Comparison of ENCODE assay signal across 20 cellular contexts in genomic region chr20:57175397-57176010, GRCh38.
A peak's percentile ranks its signal among the peaks of the same experiment; 100 is the strongest.
DNase-seq lines count a peak whose midpoint lies in the region; ATAC-seq and TF ChIP-seq lines count a peak whose summit lies in the region.
"Had no signal": no experiment of that assay in that cellular context is flagged by ENCODE, and none has a peak within 500 bp of the region (broad histone marks: within the 10 kb centered on the region; RNA-seq: fewer than 3 reads in every experiment).

No MANE protein-coding gene starts in this region.

- 79 to 87% (median 83%) methylated on average over 8 of the region's 8 CpGs for WGBS in heart left ventricle, 4 donors

- H3F3A ChIP-seq in PC-9 (ENCODE audit: insufficient read depth, low read depth), result no peaks in the 10 kb centered on the region

- no peaks in the 10 kb centered on the region for H3K27me3 Mint-ChIP-seq in T-helper 2 cell treated with Interferon-gamma antibody and Interleukin-4, amounts not matched to agents 5 μg/mL and 100 μg/mL, for 36 hours (ENCODE audit: low read depth)

- H3K4me1 ChIP-seq in cardiac muscle cell (ENCODE audit: low read depth) (no peaks in the 10 kb centered on the region), heart left ventricle (no peaks in the 10 kb centered on the region), PC-9 (replicated peaks; ENCODE audit: insufficient read depth) (no peaks in the 10 kb centered on the region)
- H3K4me1 ChIP-seq: left ventricle myocardium inferior, right atrium auricular region had no signal

- H3K9me2 ChIP-seq in PC-9 (ENCODE audit: insufficient read depth), result no peaks in the 10 kb centered on the region
- H3K9me2 ChIP-seq: SK-N-SH had no signal

- no peaks in the 10 kb centered on the region for H3K36me3 Mint-ChIP-seq in T-helper 2 cell treated with Interferon-gamma antibody and Interleukin-4, amounts not matched to agents 5 μg/mL and 100 μg/mL, for 36 hours (ENCODE audit: low read depth)
- H3K36me3 Mint-ChIP-seq: CD8-positive, alpha-beta T cell had no signal

- H3K27ac Mint-ChIP-seq in T-helper 2 cell treated with Interferon-gamma antibody and Interleukin-4, amounts not matched to agents 5 μg/mL and 100 μg/mL, for 36 hours, result no peak overlapping the region
- H3K27ac Mint-ChIP-seq: CD8-positive, alpha-beta T cell had no signal

- H3K9me3 ChIP-seq in cardiac muscle cell (ENCODE audit: low read depth) (no peaks in the 10 kb centered on the region), heart left ventricle (no peaks in the 10 kb centered on the region), PC-9 (ENCODE audit: insufficient read depth, low read depth) (no peaks in the 10 kb centered on the region)
- H3K9me3 ChIP-seq: left ventricle myocardium inferior, right atrium auricular region, SK-N-SH had no signal

- H3K4me2 ChIP-seq in PC-9, result no peak overlapping the region
- H3K4me2 ChIP-seq: SK-N-SH had no signal

- no peak for TF ChIP-seq POLR2A in heart left ventricle (IDR thresholded peaks at IDR 0.05)

- BruUV-seq in PC-9 (replicated peaks; lab: Mats Ljungman, UMichigan), result no TSS peak

- POLR2A ChIA-PET in PC-9 (lab: Charles Lee; ENCODE audit: unreplicated experiment), result no interaction called here

- no peaks in the 10 kb centered on the region for H3K4me1 Mint-ChIP-seq in T-helper 2 cell treated with Interferon-gamma antibody and Interleukin-4, amounts not matched to agents 5 μg/mL and 100 μg/mL, for 36 hours (ENCODE audit: low read depth)
- H3K4me1 Mint-ChIP-seq: IgD-negative memory B cell had no signal

- DNase-seq in cardiac muscle cell (ENCODE audit: low read depth in 1 of 2, low spot score in 1 of 2) (no peak), heart left ventricle (no peak), NCI-H128 (lab: John Stamatoyannopoulos, UW; ENCODE audit: unreplicated experiment) (no peak), PC-9 (no peak), NCI-H748 (lab: John Stamatoyannopoulos, UW; ENCODE audit: unreplicated experiment) (no peak)
- DNase-seq in T-helper 2 cell treated with Interferon-gamma antibody and Interleukin-4, amounts not matched to agents 5 μg/mL and 100 μg/mL, for 36 hours (ENCODE audit: low spot score), result peak; percentile 24
- no peak for DNase-seq in stimulated activated naive CD4-positive, alpha-beta T cell (lab: John Stamatoyannopoulos, UW)
- DNase-seq: activated effector memory CD4-positive, alpha-beta T cell treated with Interleukin-2 at 50 U/mL for 16 hours; caudate nucleus; CD8-positive, alpha-beta T cell; DMS79; left ventricle myocardium inferior; NCI-H1092 treated with DMSO at 0.1 percent for 48 hours; NCI-H2171; nucleus accumbens; SK-N-SH had no signal

- H3K79me2 ChIP-seq in PC-9 (ENCODE audit: low read depth), result no peaks in the 10 kb centered on the region

- H3K27me3 ChIP-seq in cardiac muscle cell (no peaks in the 10 kb centered on the region), heart left ventricle (no peaks in the 10 kb centered on the region), PC-9 (ENCODE audit: insufficient read depth, low read depth) (0 out of 2 replicates have a peak, but pooled peaks cover 17% of the 10 kb centered on the region)
- H3K27me3 ChIP-seq: right atrium auricular region had no signal

- H3K36me3 ChIP-seq in cardiac muscle cell, result peaks cover 25% of the 10 kb centered on the region
- no peaks in the 10 kb centered on the region for H3K36me3 ChIP-seq in heart left ventricle
- H3K36me3 ChIP-seq in PC-9 (ENCODE audit: low read depth), result no peaks in the 10 kb centered on the region
- H3K36me3 ChIP-seq: left ventricle myocardium inferior, right atrium auricular region had no signal

- no peak overlapping the region for H2AFZ ChIP-seq in PC-9

- H3K27ac ChIP-seq in cardiac muscle cell, result peak overlapping the region; percentile 62
- H3K27ac ChIP-seq in heart left ventricle, result no peak overlapping the region
- no peak overlapping the region for H3K27ac ChIP-seq in PC-9
- H3K27ac ChIP-seq: left ventricle myocardium inferior, right atrium auricular region had no signal

- H3K9me3 Mint-ChIP-seq in T-helper 2 cell treated with Interferon-gamma antibody and Interleukin-4, amounts not matched to agents 5 μg/mL and 100 μg/mL, for 36 hours, result no peaks in the 10 kb centered on the region
- H3K9me3 Mint-ChIP-seq: CD8-positive, alpha-beta T cell; IgD-negative memory B cell had no signal

- CTCF ChIA-PET in PC-9 (lab: Charles Lee), result no interaction called here

- intact Hi-C loops in heart left ventricle (cut with DNase I) (no loop called here), PC-9 (cut with micrococcal nuclease; ENCODE audit: unreplicated experiment) (no loop called here)

- TF ChIP-seq CTCF in cardiac muscle cell (IDR thresholded peaks at IDR 0.05; ENCODE audit: low read depth, low read length) (no peak), heart left ventricle (IDR thresholded peaks at IDR 0.05) (no peak), PC-9 (conservative IDR thresholded peaks at IDR 0.05) (no peak)

- H3K4me3 ChIP-seq in cardiac muscle cell (no peak overlapping the region), heart left ventricle (no peak overlapping the region), PC-9 (no peak overlapping the region)
- H3K4me3 ChIP-seq: left ventricle myocardium inferior, right atrium auricular region had no signal

- H4K20me1 ChIP-seq in PC-9 (ENCODE audit: insufficient read depth), result no peaks in the 10 kb centered on the region

- no peak overlapping the region for H3K4me3 Mint-ChIP-seq in T-helper 2 cell treated with Interferon-gamma antibody and Interleukin-4, amounts not matched to agents 5 μg/mL and 100 μg/mL, for 36 hours
- H3K4me3 Mint-ChIP-seq: CD8-positive, alpha-beta T cell; IgD-negative memory B cell had no signal

- ATAC-seq in heart left ventricle, result no peak
- ATAC-seq in HG02678 (IDR thresholded peaks at IDR 0.05; ENCODE audit: unreplicated experiment), result peak; percentile 51
- ATAC-seq: CD8-positive, alpha-beta T cell; esophagus mucosa had no signal
